In the genomic region with DNA sequence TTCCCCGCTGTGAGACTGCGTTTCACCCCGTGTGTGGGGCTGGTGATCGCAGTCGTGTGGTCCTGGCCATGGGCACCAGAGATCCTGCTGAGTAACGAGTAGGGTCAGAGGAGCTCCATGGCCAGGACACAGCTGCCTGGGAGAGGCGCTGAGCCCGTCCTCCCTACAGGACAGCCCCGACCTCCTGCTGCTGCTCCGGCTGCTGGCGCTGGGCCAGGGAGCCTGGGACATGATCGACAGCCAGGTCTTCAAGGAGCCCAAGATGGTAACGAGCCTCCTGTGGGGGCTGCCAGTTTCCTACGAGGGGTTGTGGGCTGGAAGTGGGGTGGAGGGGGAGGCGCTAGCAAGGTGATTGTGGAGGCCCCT, we compare ENCODE assay signal across 1 cellular context.
TF ChIP-seq lines count a peak whose summit lies in the region.

No MANE protein-coding gene starts in this region.

TF ChIP-seq in HepG2, 621 proteins besides CTCF, POLR2A, EP300 and RAD21:
- 0 out of 2 replicates have a peak, but pooled peaks have one; percentile 27 for TF ChIP-seq RBFOX2 (IDR thresholded peaks at IDR 0.05; ENCODE audit: low read depth, low read length)
- no peak for TF ChIP-seq ZNF777 (CRISPR knock-in tag; IDR thresholded peaks at IDR 0.05)
